ENCODE assay signal across 8 cellular contexts in genomic region chr6:14665827-14666724, GRCh38.
DNase-seq lines count a peak whose midpoint lies in the region; ATAC-seq lines count a peak whose summit lies in the region.

No MANE protein-coding gene starts in this region.

- H3K27ac Mint-ChIP-seq in T-helper 17 cell = peak overlapping the region; percentile 84

- peaks cover 21% of the 10 kb centered on the region for H3K4me1 Mint-ChIP-seq in T-helper 17 cell

- peak overlapping the region; percentile 63 for H3K4me3 Mint-ChIP-seq in T-helper 17 cell

- H3K27me3 Mint-ChIP-seq in T-helper 17 cell = no peaks in the 10 kb centered on the region

- H3K9me3 ChIP-seq in T-helper 17 cell (ENCODE audit: control insufficient read depth, low read length, poor library complexity, severe bottlenecking) = no peaks in the 10 kb centered on the region

- DNase-seq in 8988T (peak; percentile 20), T-helper 17 cell (no peak), glomerular visceral epithelial cell (ENCODE audit: extremely low spot score) (peak; percentile 87), middle frontal gyrus (ENCODE audit: extremely low spot score, low spot score) (no peak), SW480 (ENCODE audit: low spot score) (no peak), NCI-H526 treated with DMSO at 0.1 percent for 48 hours (lab: John Stamatoyannopoulos, UW) (no peak)
- no peak for DNase-seq in effector CD8-positive, alpha-beta T cell (lab: John Stamatoyannopoulos, UW)

- ATAC-seq in GM18907 (IDR thresholded peaks at IDR 0.05; ENCODE audit: unreplicated experiment) (peak; percentile 40), T-helper 17 cell (no peak)

- no peaks in the 10 kb centered on the region for H3K36me3 Mint-ChIP-seq in T-helper 17 cell (ENCODE audit: low read depth)

Comparison
In these comparisons a context has a peak if more than half of its experiments do, and no peak if none do; other contexts are left out.
1. DNase-seq: peak in 8988T (single experiment) and glomerular visceral epithelial cell (single experiment); none in T-helper 17 cell (0 of 3), middle frontal gyrus (single experiment), SW480 (single experiment), effector CD8-positive, alpha-beta T cell (single experiment) and NCI-H526 treated with DMSO at 0.1 percent for 48 hours (single experiment).